In the genomic region with DNA sequence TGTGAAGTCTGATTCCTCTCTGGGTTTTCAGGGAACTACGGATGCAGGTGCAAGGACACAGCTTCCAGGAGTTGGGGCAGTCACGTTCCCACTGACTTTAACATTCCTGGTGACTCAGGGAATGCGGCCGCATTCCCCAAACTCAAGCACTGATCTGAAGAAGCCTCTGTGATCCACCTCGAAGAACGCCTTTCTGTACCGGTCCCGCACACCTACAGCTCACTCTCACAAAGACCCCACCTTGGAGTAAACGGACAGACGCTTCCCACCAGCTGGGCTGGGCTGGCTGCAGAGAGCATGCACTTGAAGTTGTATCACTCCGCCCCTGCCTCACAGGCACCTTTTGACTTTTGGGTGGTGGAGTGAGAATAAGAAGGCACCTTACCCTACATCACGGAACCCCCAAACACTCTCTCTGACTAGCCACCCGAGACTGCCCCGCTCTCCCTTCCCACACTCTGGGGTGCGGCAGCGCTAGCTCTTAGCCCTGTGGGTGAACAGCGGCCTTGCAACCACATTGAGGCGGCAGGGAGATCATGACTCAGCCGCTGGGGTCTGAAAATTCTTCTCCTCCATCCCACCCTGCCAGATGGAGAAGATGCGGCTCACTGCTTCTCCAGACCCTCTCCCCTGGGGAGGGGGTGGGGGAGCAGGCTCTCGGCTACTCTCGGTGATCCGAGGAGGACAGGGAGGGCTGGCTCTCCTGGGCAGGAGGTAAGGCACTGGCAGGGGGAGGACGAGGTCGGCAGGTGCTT, we compare ENCODE assay signal across 25 cellular contexts. TPM values are rescaled to one million over a fixed set of nuclear protein-coding genes. Genes with fewer than 3 reads are reported as not detected.
DNase-seq lines count a peak whose midpoint lies in the region; ATAC-seq, FAIRE-seq and TF ChIP-seq lines count a peak whose summit lies in the region.
"Had no signal": no experiment of that assay in that cellular context is flagged by ENCODE, and none has a peak within 500 bp of the region (broad histone marks: within the 10 kb centered on the region; RNA-seq: fewer than 3 reads in every experiment).

No MANE protein-coding gene starts in this region.

- no peak overlapping the region for H3K9ac ChIP-seq in astrocyte (ENCODE audit: low read length)

- no peaks in the 10 kb centered on the region for H4K20me1 ChIP-seq in astrocyte (ENCODE audit: insufficient read depth, low read length)

- 56 to 59% methylated on average over 9 to 16 of the region's 25 CpGs for WGBS in mesodermal cell (ENCODE audit: insufficient coverage in 2 of 2), 2 experiments

- no peak for FAIRE-seq in astrocyte (lab: Jason Lieb, UNC)
- FAIRE-seq: G401.6, GM18507, RCC 7860, TTC549 had no signal

- peaks cover 24% of the 10 kb centered on the region for H3K36me3 Mint-ChIP-seq in astrocyte (ENCODE audit: low read depth, unreplicated experiment)
- H3K36me3 Mint-ChIP-seq: CD4-positive, CD25-positive, alpha-beta regulatory T cell; naive B cell had no signal

- H3K79me2 ChIP-seq in astrocyte (ENCODE audit: insufficient read depth, low read length), result no peaks in the 10 kb centered on the region

- DNase-seq in A172 (ENCODE audit: low spot score) (peak; percentile 34), EL (peak; percentile 30), astrocyte (ENCODE audit: low read depth) (no peak), DMS79 treated with DMSO at 0.1 percent for 48 hours (lab: John Stamatoyannopoulos, UW) (no peak)
- no peak for DNase-seq in effector memory CD4-positive, alpha-beta T cell
- DNase-seq: activated CD4-positive, alpha-beta T cell treated with anti-CD3 and anti-CD28 coated beads for 36 hours; activated naive CD8-positive, alpha-beta T cell treated with anti-CD3 and anti-CD28 coated beads, Interleukin-2, amount 10 ng/mL, durations not matched to agents 7 days and 5 days; CD4-positive, CD25-positive, alpha-beta regulatory T cell; heart left ventricle; naive B cell; NCI-H1436; NCI-H510A; stimulated activated CD4-positive, alpha-beta T cell treated with anti-CD3 and anti-CD28 coated beads, Interleukin-4, amount 100 ng/mL, for 4 hours; stimulated activated naive CD8-positive, alpha-beta T cell treated with anti-CD3 and anti-CD28 coated beads, Interleukin-15, Interleukin-2, amounts not matched to agents 100 U/mL and 50 U/mL, for 24 hours had no signal

- H3K27ac ChIP-seq in astrocyte (ENCODE audit: low read depth, low read length) (no peak overlapping the region), mesodermal cell (ENCODE audit: low read depth, low read length, severe bottlenecking) (peak overlapping the region; percentile 17)
- no peak overlapping the region for H3K27ac ChIP-seq in effector memory CD4-positive, alpha-beta T cell (ENCODE audit: insufficient read depth, low read length, poor library complexity, severe bottlenecking)
- H3K27ac ChIP-seq: epithelial cell of prostate, heart left ventricle, SJSA1 had no signal

- H3K27me3 Mint-ChIP-seq in astrocyte (ENCODE audit: low read depth, unreplicated experiment), result peaks cover 43% of the 10 kb centered on the region
- H3K27me3 Mint-ChIP-seq: activated CD4-positive, alpha-beta T cell treated with anti-CD3 and anti-CD28 coated beads for 36 hours; activated naive CD8-positive, alpha-beta T cell treated with anti-CD3 and anti-CD28 coated beads, Interleukin-2, amount 10 ng/mL, durations not matched to agents 7 days and 5 days; CD4-positive, CD25-positive, alpha-beta regulatory T cell had no signal

- no peaks in the 10 kb centered on the region for H3K36me3 ChIP-seq in astrocyte (ENCODE audit: insufficient read depth, low read length)
- no peaks in the 10 kb centered on the region for H3K36me3 ChIP-seq in mesodermal cell (ENCODE audit: control insufficient read depth, insufficient read depth, low read length)
- H3K36me3 ChIP-seq in effector memory CD4-positive, alpha-beta T cell (ENCODE audit: control insufficient read depth, insufficient read depth, low read length), result no peaks in the 10 kb centered on the region
- H3K36me3 ChIP-seq: SJSA1 had no signal

- ATAC-seq in HG03460 (IDR thresholded peaks at IDR 0.05; ENCODE audit: unreplicated experiment) (no peak), HG03175 (IDR thresholded peaks at IDR 0.05; ENCODE audit: unreplicated experiment) (no peak)
- ATAC-seq: activated CD4-positive, alpha-beta T cell treated with anti-CD3 and anti-CD28 coated beads for 36 hours; left lobe of liver; stimulated activated naive CD8-positive, alpha-beta T cell treated with anti-CD3 and anti-CD28 coated beads, Interleukin-15, Interleukin-2, amounts not matched to agents 100 U/mL and 50 U/mL, for 24 hours had no signal

- no peak overlapping the region for H3K4me3 Mint-ChIP-seq in astrocyte (ENCODE audit: unreplicated experiment)
- H3K4me3 Mint-ChIP-seq: activated CD4-positive, alpha-beta T cell treated with anti-CD3 and anti-CD28 coated beads for 36 hours; activated naive CD8-positive, alpha-beta T cell treated with anti-CD3 and anti-CD28 coated beads, Interleukin-2, amount 10 ng/mL, durations not matched to agents 7 days and 5 days; CD4-positive, CD25-positive, alpha-beta regulatory T cell had no signal

- H3K27me3 ChIP-seq in astrocyte (ENCODE audit: insufficient read depth, low read length), result peaks cover 3% of the 10 kb centered on the region
- H3K27me3 ChIP-seq in effector memory CD4-positive, alpha-beta T cell (replicated peaks; ENCODE audit: control insufficient read depth, insufficient read depth, low read length, poor library complexity, severe bottlenecking), result no peaks in the 10 kb centered on the region
- H3K27me3 ChIP-seq: heart left ventricle had no signal

- no peak overlapping the region for H3K4me2 ChIP-seq in astrocyte (ENCODE audit: low read length)

- no peak overlapping the region for H2AFZ ChIP-seq in astrocyte (ENCODE audit: low read depth, low read length)

- H3K4me1 Mint-ChIP-seq in astrocyte (ENCODE audit: low read depth, unreplicated experiment), result peaks cover 20% of the 10 kb centered on the region
- H3K4me1 Mint-ChIP-seq: CD4-positive, CD25-positive, alpha-beta regulatory T cell; naive B cell had no signal

- H3K9me3 ChIP-seq in astrocyte (ENCODE audit: insufficient read depth, low read depth, low read length) (no peaks in the 10 kb centered on the region), mesodermal cell (ENCODE audit: control insufficient read depth, low read length) (no peaks in the 10 kb centered on the region)
- no peaks in the 10 kb centered on the region for H3K9me3 ChIP-seq in effector memory CD4-positive, alpha-beta T cell (ENCODE audit: control insufficient read depth, low read length)
- H3K9me3 ChIP-seq: heart left ventricle, SJSA1 had no signal

- H3K4me1 ChIP-seq in astrocyte (ENCODE audit: insufficient read depth, low read length), result peaks cover 9% of the 10 kb centered on the region
- peaks cover 23% of the 10 kb centered on the region for H3K4me1 ChIP-seq in mesodermal cell (ENCODE audit: control insufficient read depth, insufficient read depth, low read length, poor library complexity, severe bottlenecking)
- H3K4me1 ChIP-seq in effector memory CD4-positive, alpha-beta T cell (ENCODE audit: control insufficient read depth, insufficient read depth, low read length, poor library complexity, severe bottlenecking), result no peaks in the 10 kb centered on the region
- H3K4me1 ChIP-seq: SJSA1 had no signal

- H3K9me3 Mint-ChIP-seq in astrocyte (ENCODE audit: unreplicated experiment), result peaks cover 3% of the 10 kb centered on the region
- H3K9me3 Mint-ChIP-seq: activated naive CD8-positive, alpha-beta T cell treated with anti-CD3 and anti-CD28 coated beads, Interleukin-2, amount 10 ng/mL, durations not matched to agents 7 days and 5 days; activated T-helper 2 cell treated with anti-CD3 and anti-CD28 coated beads, Interferon-gamma antibody, Interleukin-2, Interleukin-4, amounts not matched to agents 10 μg/mL and 5 μg/mL and 100 μg/mL, durations not matched to agents 14 hours and 24 hours and 36 hours; CD4-positive, CD25-positive, alpha-beta regulatory T cell; naive B cell had no signal

- no peak overlapping the region for H3K4me3 ChIP-seq in astrocyte (ENCODE audit: insufficient read depth, low read depth, low read length)
- no peak overlapping the region for H3K4me3 ChIP-seq in mesodermal cell (ENCODE audit: extremely low read depth, insufficient read depth, low read length, poor library complexity, severe bottlenecking)
- no peak overlapping the region for H3K4me3 ChIP-seq in effector memory CD4-positive, alpha-beta T cell (ENCODE audit: insufficient read depth, low read depth, low read length, poor library complexity, severe bottlenecking)
- H3K4me3 ChIP-seq: heart left ventricle, SJSA1 had no signal

- TF ChIP-seq CTCF in astrocyte (IDR thresholded peaks at IDR 0.05; ENCODE audit: insufficient read depth, low read depth, low read length), result no peak

- H3K27ac Mint-ChIP-seq in astrocyte (ENCODE audit: unreplicated experiment), result peak overlapping the region; percentile 0
- H3K27ac Mint-ChIP-seq: activated CD4-positive, alpha-beta T cell treated with anti-CD3 and anti-CD28 coated beads for 36 hours; activated naive CD8-positive, alpha-beta T cell treated with anti-CD3 and anti-CD28 coated beads, Interleukin-2, amount 10 ng/mL, durations not matched to agents 7 days and 5 days; activated T-helper 2 cell treated with anti-CD3 and anti-CD28 coated beads, Interferon-gamma antibody, Interleukin-2, Interleukin-4, amounts not matched to agents 10 μg/mL and 5 μg/mL and 100 μg/mL, durations not matched to agents 14 hours and 24 hours and 36 hours; CD4-positive, CD25-positive, alpha-beta regulatory T cell; naive B cell had no signal

RNA-seq across cellular contexts. Expression of gene HDAC7, which starts 23.7 kb away (rescaled TPM):
- 24.4 and 29.4 TPM in 2 replicates for total RNA-seq in A172 (2014; rRNA removed; shearing (Covaris generic))
- total RNA-seq in astrocyte, result 76.3 and 92.2 TPM in 2 replicates
- polyA plus RNA-seq in mesodermal cell (2013, experiment 1 of 2), result 118 TPM
- 98.0 TPM for polyA plus RNA-seq in mesodermal cell (2013, experiment 2 of 2)

Comparison
In these comparisons a context has a peak if more than half of its experiments do, and no peak if none do; other contexts are left out.
1. DNase-seq: peak in A172 (single experiment) and EL (single experiment); none in astrocyte (single experiment), effector memory CD4-positive, alpha-beta T cell (0 of 3) and DMS79 treated with DMSO at 0.1 percent for 48 hours (single experiment).